1 cellular context compared by ENCODE assay signal in the genomic region with DNA sequence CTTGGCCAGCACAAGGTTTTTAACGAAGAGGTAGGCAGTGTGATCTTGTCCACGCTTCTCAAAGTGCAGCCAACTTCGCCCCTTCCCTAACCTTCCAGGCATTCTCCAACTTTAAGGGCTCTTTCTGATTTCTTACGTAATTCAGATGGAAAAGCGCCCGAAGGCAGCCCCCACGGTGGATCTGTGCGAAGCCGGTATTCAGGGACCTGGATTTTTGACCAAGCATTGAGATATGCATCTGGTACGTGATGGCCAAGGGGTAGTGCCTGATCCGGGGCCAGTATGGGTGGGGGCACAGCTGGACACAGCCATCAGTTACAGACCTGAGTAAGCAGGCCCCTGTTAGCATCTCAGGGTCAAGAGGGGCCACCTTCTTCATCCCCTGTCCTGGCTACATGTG.
TF ChIP-seq lines count a peak whose summit lies in the region.

No MANE protein-coding gene starts in this region.

TF ChIP-seq in GM23338, 12 proteins besides CTCF, POLR2A, EP300 and RAD21 (continued from another document):
- TF ChIP-seq, protein P1, sequence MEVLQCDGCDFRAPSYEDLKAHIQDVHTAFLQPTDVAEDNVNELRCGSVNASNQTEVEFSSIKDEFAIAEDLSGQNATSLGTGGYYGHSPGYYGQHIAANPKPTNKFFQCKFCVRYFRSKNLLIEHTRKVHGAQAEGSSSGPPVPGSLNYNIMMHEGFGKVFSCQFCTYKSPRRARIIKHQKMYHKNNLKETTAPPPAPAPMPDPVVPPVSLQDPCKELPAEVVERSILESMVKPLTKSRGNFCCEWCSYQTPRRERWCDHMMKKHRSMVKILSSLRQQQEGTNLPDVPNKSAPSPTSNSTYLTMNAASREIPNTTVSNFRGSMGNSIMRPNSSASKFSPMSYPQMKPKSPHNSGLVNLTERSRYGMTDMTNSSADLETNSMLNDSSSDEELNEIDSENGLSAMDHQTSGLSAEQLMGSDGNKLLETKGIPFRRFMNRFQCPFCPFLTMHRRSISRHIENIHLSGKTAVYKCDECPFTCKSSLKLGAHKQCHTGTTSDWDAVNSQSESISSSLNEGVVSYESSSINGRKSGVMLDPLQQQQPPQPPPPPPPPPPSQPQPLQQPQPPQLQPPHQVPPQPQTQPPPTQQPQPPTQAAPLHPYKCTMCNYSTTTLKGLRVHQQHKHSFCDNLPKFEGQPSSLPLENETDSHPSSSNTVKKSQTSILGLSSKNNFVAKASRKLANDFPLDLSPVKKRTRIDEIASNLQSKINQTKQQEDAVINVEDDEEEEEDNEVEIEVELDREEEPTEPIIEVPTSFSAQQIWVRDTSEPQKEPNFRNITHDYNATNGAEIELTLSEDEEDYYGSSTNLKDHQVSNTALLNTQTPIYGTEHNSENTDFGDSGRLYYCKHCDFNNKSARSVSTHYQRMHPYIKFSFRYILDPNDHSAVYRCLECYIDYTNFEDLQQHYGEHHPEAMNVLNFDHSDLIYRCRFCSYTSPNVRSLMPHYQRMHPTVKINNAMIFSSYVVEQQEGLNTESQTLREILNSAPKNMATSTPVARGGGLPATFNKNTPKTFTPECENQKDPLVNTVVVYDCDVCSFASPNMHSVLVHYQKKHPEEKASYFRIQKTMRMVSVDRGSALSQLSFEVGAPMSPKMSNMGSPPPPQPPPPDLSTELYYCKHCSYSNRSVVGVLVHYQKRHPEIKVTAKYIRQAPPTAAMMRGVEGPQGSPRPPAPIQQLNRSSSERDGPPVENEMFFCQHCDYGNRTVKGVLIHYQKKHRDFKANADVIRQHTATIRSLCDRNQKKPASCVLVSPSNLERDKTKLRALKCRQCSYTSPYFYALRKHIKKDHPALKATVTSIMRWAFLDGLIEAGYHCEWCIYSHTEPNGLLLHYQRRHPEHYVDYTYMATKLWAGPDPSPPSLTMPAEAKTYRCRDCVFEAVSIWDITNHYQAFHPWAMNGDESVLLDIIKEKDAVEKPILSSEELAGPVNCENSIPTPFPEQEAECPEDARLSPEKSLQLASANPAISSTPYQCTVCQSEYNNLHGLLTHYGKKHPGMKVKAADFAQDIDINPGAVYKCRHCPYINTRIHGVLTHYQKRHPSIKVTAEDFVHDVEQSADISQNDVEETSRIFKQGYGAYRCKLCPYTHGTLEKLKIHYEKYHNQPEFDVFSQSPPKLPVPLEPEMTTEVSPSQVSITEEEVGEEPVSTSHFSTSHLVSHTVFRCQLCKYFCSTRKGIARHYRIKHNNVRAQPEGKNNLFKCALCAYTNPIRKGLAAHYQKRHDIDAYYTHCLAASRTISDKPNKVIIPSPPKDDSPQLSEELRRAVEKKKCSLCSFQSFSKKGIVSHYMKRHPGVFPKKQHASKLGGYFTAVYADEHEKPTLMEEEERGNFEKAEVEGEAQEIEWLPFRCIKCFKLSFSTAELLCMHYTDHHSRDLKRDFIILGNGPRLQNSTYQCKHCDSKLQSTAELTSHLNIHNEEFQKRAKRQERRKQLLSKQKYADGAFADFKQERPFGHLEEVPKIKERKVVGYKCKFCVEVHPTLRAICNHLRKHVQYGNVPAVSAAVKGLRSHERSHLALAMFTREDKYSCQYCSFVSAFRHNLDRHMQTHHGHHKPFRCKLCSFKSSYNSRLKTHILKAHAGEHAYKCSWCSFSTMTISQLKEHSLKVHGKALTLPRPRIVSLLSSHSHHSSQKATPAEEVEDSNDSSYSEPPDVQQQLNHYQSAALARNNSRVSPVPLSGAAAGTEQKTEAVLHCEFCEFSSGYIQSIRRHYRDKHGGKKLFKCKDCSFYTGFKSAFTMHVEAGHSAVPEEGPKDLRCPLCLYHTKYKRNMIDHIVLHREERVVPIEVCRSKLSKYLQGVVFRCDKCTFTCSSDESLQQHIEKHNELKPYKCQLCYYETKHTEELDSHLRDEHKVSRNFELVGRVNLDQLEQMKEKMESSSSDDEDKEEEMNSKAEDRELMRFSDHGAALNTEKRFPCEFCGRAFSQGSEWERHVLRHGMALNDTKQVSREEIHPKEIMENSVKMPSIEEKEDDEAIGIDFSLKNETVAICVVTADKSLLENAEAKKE (CRISPR knock-in tag; IDR thresholded peaks at IDR 0.05), result no peak
- TF ChIP-seq, protein P2, sequence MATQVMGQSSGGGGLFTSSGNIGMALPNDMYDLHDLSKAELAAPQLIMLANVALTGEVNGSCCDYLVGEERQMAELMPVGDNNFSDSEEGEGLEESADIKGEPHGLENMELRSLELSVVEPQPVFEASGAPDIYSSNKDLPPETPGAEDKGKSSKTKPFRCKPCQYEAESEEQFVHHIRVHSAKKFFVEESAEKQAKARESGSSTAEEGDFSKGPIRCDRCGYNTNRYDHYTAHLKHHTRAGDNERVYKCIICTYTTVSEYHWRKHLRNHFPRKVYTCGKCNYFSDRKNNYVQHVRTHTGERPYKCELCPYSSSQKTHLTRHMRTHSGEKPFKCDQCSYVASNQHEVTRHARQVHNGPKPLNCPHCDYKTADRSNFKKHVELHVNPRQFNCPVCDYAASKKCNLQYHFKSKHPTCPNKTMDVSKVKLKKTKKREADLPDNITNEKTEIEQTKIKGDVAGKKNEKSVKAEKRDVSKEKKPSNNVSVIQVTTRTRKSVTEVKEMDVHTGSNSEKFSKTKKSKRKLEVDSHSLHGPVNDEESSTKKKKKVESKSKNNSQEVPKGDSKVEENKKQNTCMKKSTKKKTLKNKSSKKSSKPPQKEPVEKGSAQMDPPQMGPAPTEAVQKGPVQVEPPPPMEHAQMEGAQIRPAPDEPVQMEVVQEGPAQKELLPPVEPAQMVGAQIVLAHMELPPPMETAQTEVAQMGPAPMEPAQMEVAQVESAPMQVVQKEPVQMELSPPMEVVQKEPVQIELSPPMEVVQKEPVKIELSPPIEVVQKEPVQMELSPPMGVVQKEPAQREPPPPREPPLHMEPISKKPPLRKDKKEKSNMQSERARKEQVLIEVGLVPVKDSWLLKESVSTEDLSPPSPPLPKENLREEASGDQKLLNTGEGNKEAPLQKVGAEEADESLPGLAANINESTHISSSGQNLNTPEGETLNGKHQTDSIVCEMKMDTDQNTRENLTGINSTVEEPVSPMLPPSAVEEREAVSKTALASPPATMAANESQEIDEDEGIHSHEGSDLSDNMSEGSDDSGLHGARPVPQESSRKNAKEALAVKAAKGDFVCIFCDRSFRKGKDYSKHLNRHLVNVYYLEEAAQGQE (IDR thresholded peaks at IDR 0.05; ENCODE audit: unreplicated experiment), result no peak
- no peak for TF ChIP-seq ZNF114 (CRISPR knock-in tag; IDR thresholded peaks at IDR 0.05)
